ENCODE assay signal across 20 cellular contexts in the genomic region with DNA sequence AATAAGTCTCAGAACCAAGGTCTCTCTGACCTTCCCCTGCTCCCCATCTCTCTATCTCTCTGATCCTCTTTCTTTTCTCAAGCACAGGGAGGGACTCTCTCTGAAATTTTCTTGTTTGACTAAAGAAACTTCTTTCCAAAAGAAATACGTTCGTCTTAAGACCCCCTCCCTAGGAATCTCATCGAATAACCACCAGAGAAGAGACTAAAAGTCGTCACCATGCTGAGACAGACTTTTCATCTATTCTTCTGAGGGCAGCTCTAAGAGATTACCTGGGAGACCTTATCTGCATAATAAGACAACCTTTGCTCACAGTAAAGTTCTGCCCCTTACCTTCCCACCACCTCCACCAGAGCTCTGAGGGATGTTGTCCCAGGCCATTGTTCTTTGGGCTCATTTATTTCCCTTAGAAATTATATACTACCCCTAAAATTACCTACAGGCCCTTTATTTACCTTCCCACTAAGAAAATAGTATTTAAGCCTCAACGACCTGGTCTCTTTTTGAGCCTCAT.
A peak's percentile ranks its signal among the peaks of the same experiment; 100 is the strongest.
DNase-seq lines count a peak whose midpoint lies in the region; ATAC-seq, FAIRE-seq and TF ChIP-seq lines count a peak whose summit lies in the region.
"Had no signal": no experiment of that assay in that cellular context is flagged by ENCODE, and none has a peak within 500 bp of the region (broad histone marks: within the 10 kb centered on the region; RNA-seq: fewer than 3 reads in every experiment).

No MANE protein-coding gene starts in this region.

- H4K20me1 ChIP-seq in HepG2 (ENCODE audit: insufficient read depth, low read length), result no peaks in the 10 kb centered on the region; the same call in 1 of the 2 replicates
- H4K20me1 ChIP-seq in H1 (replicated peaks in 1 of 2; ENCODE audit: control insufficient read depth in 1 of 2, insufficient read depth in 2 of 2, low read length in 2 of 2), result no peaks in the 10 kb centered on the region

- H3K18ac ChIP-seq in H1 (ENCODE audit: extremely low read depth, low read length), result no peak overlapping the region

- H2AK5ac ChIP-seq in H1 (ENCODE audit: low read depth, low read length), result no peak overlapping the region

- FAIRE-seq in HepG2 (lab: Jason Lieb, UNC) (no peak), H1 (lab: Jason Lieb, UNC) (peak; percentile 28)
- FAIRE-seq: A549, D721Med, G401.6, GM12891 had no signal

- H4K5ac ChIP-seq in H1 (ENCODE audit: insufficient read length, low read depth, low read length), result no peak overlapping the region

- no peak overlapping the region for H3K4ac ChIP-seq in H1 (replicated peaks; ENCODE audit: insufficient read length, low read depth, low read length)

- H4K8ac ChIP-seq in H1 (ENCODE audit: extremely low read depth, insufficient read depth, low read length), result no peak overlapping the region

- no peaks in the 10 kb centered on the region; the same call in 1 of the 2 replicates for H3K23me2 ChIP-seq in H1 (ENCODE audit: low read depth, low read length)

- H3K79me2 ChIP-seq in HepG2 (ENCODE audit: insufficient read depth, low read length) (no peaks in the 10 kb centered on the region), H1 (ENCODE audit: control insufficient read depth in 1 of 2, insufficient read depth in 2 of 2, low read length in 2 of 2) (no peaks in the 10 kb centered on the region)

- in situ Hi-C loops in HepG2 (cut with HindIII; ENCODE audit: extremely low pct_ligation_motif_present, low pct_unique_long_range_greater_than_20kb), result loop anchor here (25.0 kb wide), 1 partner anchor 381 kb away; no protein-coding TSS in a partner anchor

- 0 out of 2 replicates have a peak, but pooled peaks cover 4% of the 10 kb centered on the region for H3K9me3 ChIP-seq in HepG2 (ENCODE audit: low read length)
- H3K9me3 ChIP-seq in right lobe of liver, result no peaks in the 10 kb centered on the region
- peaks cover 8% of the 10 kb centered on the region; the same call in 1 of the 2 replicates for H3K9me3 ChIP-seq in NT2/D1 (ENCODE audit: insufficient read depth, low read length)
- H3K9me3 ChIP-seq in H1 (ENCODE audit: insufficient read depth in 2 of 2, low read depth in 1 of 2, low read length in 1 of 2), result no peaks in the 10 kb centered on the region
- H3K9me3 ChIP-seq: A549, Caco-2 had no signal

- no peak for TF ChIP-seq POLR2A in HepG2 (IDR thresholded peaks at IDR 0.05; ENCODE audit: insufficient read depth in 1 of 2, low read depth in 2 of 2, low read length in 2 of 2)
- no peak for TF ChIP-seq POLR2A in right lobe of liver (IDR thresholded peaks at IDR 0.05)
- no peak for TF ChIP-seq POLR2A in H1 (IDR thresholded peaks at IDR 0.05; ENCODE audit: control extremely low read depth in 1 of 2, low read depth in 2 of 2, low read length in 2 of 2)

- TF ChIP-seq EP300 in HepG2 (IDR thresholded peaks at IDR 0.05; ENCODE audit: low read depth in 2 of 2, low read length in 2 of 2) (no peak), HepG2 (CRISPR knock-in tag; IDR thresholded peaks at IDR 0.05; ENCODE audit: borderline replicate concordance) (no peak), H1 (IDR thresholded peaks at IDR 0.05; ENCODE audit: borderline replicate concordance in 1 of 2, low read depth in 2 of 2, low read length in 2 of 2) (no peak)

- CTCF ChIA-PET in HepG2 (lab: Yijun Ruan, JAX; ENCODE audit: low intra/inter-chr PET ratio, low total read pairs), result no interaction called here
- CTCF ChIA-PET in H1 (lab: Charles Lee; ENCODE audit: partially characterized antibody), result no interaction called here

- H3K4me3 ChIP-seq in HepG2 (replicated peaks in 1 of 3; ENCODE audit: insufficient read depth in 1 of 3, low read depth in 2 of 3, low read length in 3 of 3) (no peak overlapping the region), right lobe of liver (no peak overlapping the region), NT2/D1 (ENCODE audit: insufficient read length, low read depth) (no peak overlapping the region), H1 (ENCODE audit: extremely low read depth in 1 of 4, insufficient read depth in 2 of 4, low read depth in 3 of 4, low read length in 4 of 4) (no peak overlapping the region), foreskin fibroblast (ENCODE audit: low read depth in 1 of 2, low read length in 2 of 2) (no peak overlapping the region)
- H3K4me3 ChIP-seq: A549; BLaER1 treated with 17β-estradiol and CSF1 and Interleukin-3, amounts not matched to agents 10 nM and 100 nM had no signal

- POLR2A ChIA-PET in HepG2 (lab: Yijun Ruan, JAX) (no interaction called here), H1 (lab: Charles Lee; ENCODE audit: partially characterized antibody) (no interaction called here)

- no peak overlapping the region for H3K4me2 ChIP-seq in HepG2 (ENCODE audit: low read depth, low read length)
- H3K4me2 ChIP-seq in H1 (ENCODE audit: insufficient read depth in 1 of 2, low read depth in 2 of 2, low read length in 2 of 2), result no peak overlapping the region
- H3K4me2 ChIP-seq: A549; BLaER1 treated with 17β-estradiol and CSF1 and Interleukin-3, amounts not matched to agents 10 nM and 100 nM had no signal

- no peak overlapping the region for H2BK120ac ChIP-seq in H1 (replicated peaks; ENCODE audit: low read depth, low read length)

- no peak overlapping the region for H3K23ac ChIP-seq in H1 (ENCODE audit: insufficient read length)

- ATAC-seq in HepG2 (no peak), right lobe of liver (no peak)
- ATAC-seq: A549; CD8-positive, alpha-beta T cell had no signal

- DNase-seq in HepG2 (ENCODE audit: low spot score) (no peak), right lobe of liver (no peak), NT2/D1 (ENCODE audit: low read depth, low spot score) (peak; percentile 50), H1 (ENCODE audit: low read depth in 1 of 2, low spot score in 2 of 2) (no peak), NCI-H2196 treated with DMSO at 0.1 percent for 48 hours (lab: John Stamatoyannopoulos, UW; ENCODE audit: unreplicated experiment) (no peak), foreskin fibroblast (no peak)
- DNase-seq: AML-193; Caco-2; Calu3; CD4-positive, alpha-beta T cell; CD8-positive, alpha-beta T cell; DMS79 treated with DMSO at 0.1 percent for 48 hours; GF-D8 had no signal

- H3K27ac ChIP-seq in HepG2 (ENCODE audit: extremely low read length, insufficient read depth, low read length) (no peak overlapping the region), right lobe of liver (no peak overlapping the region), H1 (ENCODE audit: low read depth, low read length) (no peak overlapping the region)
- H3K27ac ChIP-seq: 22Rv1; A549; BLaER1 treated with 17β-estradiol and CSF1 and Interleukin-3, amounts not matched to agents 10 nM and 100 nM; C4-2B had no signal

- no peak overlapping the region for H2BK5ac ChIP-seq in H1 (ENCODE audit: low read depth, low read length)

- no peaks in the 10 kb centered on the region for H3K36me3 ChIP-seq in HepG2 (replicated peaks in 1 of 2; ENCODE audit: control insufficient read depth in 1 of 2, insufficient read depth in 2 of 2, low read length in 2 of 2)
- no peaks in the 10 kb centered on the region for H3K36me3 ChIP-seq in right lobe of liver
- no peaks in the 10 kb centered on the region for H3K36me3 ChIP-seq in NT2/D1 (ENCODE audit: insufficient read depth, insufficient read length, low read length)
- no peaks in the 10 kb centered on the region for H3K36me3 ChIP-seq in H1 (ENCODE audit: control insufficient read depth in 2 of 4, insufficient read depth in 4 of 4, low read length in 3 of 4)
- H3K36me3 ChIP-seq: BLaER1 treated with 17β-estradiol and CSF1 and Interleukin-3, amounts not matched to agents 10 nM and 100 nM had no signal

- H4K91ac ChIP-seq in H1 (replicated peaks; ENCODE audit: insufficient read length, low read length), result no peak overlapping the region

- no peak overlapping the region for H2AFZ ChIP-seq in HepG2 (ENCODE audit: low read length)
- H2AFZ ChIP-seq in H1 (ENCODE audit: low read length), result no peak overlapping the region

- H3K56ac ChIP-seq in H1 (replicated peaks; ENCODE audit: insufficient read length, low read depth, low read length), result no peak overlapping the region

- H3K4me1 ChIP-seq in HepG2 (ENCODE audit: insufficient read depth, low read length), result no peaks in the 10 kb centered on the region
- no peaks in the 10 kb centered on the region for H3K4me1 ChIP-seq in right lobe of liver
- H3K4me1 ChIP-seq in NT2/D1 (ENCODE audit: insufficient read depth, insufficient read length), result no peaks in the 10 kb centered on the region
- H3K4me1 ChIP-seq in H1 (replicated peaks in 1 of 4; ENCODE audit: control insufficient read depth in 3 of 4, insufficient read depth in 4 of 4, low read length in 3 of 4), result peaks cover 0 to 7% (median 3%) of the 10 kb centered on the region in 4 experiments; a peak in 2 of 7 replicates
- H3K4me1 ChIP-seq: A549, Caco-2 had no signal

- H2BK12ac ChIP-seq in H1 (ENCODE audit: low read depth, low read length), result no peak overlapping the region

- intact Hi-C loops in HepG2 (cut with micrococcal nuclease; ENCODE audit: unreplicated experiment) (no loop called here), right lobe of liver (cut with DNase I) (loop anchor here in 1 of 2 donors (10.0 kb wide), 1 partner anchor 373 kb away; no protein-coding TSS in a partner anchor)

- TF ChIP-seq RAD21 in HepG2 (CRISPR knock-in tag; IDR thresholded peaks at IDR 0.05) (no peak), H1 (IDR thresholded peaks at IDR 0.05 in 1 of 2, conservative IDR thresholded peaks at IDR 0.05 in 1 of 2; ENCODE audit: low read depth in 2 of 2, low read length in 2 of 2) (no peak)

- no peak overlapping the region for H2BK20ac ChIP-seq in H1 (ENCODE audit: low read length)

- no peak for TF ChIP-seq CTCF in HepG2 (CRISPR knock-in tag; IDR thresholded peaks at IDR 0.05)
- TF ChIP-seq CTCF in right lobe of liver (IDR thresholded peaks at IDR 0.05), result no peak
- TF ChIP-seq CTCF in H1 (IDR thresholded peaks at IDR 0.05; ENCODE audit: control extremely low read depth in 1 of 3, insufficient read depth in 1 of 3, low read depth in 1 of 3, low read length in 3 of 3), result no peak
- TF ChIP-seq CTCF in foreskin fibroblast (IDR thresholded peaks at IDR 0.05; ENCODE audit: low read depth, low read length), result no peak

- BruUV-seq in HepG2 (replicated peaks; lab: Mats Ljungman, UMichigan), result no TSS peak

- H3K14ac ChIP-seq in H1 (ENCODE audit: insufficient read length), result no peak overlapping the region

- H3K9ac ChIP-seq in HepG2 (ENCODE audit: insufficient read depth, low read depth, low read length) (no peak overlapping the region), NT2/D1 (ENCODE audit: insufficient read length, low read depth) (no peak overlapping the region), H1 (replicated peaks in 1 of 4; ENCODE audit: extremely low read depth in 1 of 4, low read depth in 3 of 4, low read length in 3 of 4) (no peak overlapping the region)
- H3K9ac ChIP-seq: BLaER1 treated with 17β-estradiol and CSF1 and Interleukin-3, amounts not matched to agents 10 nM and 100 nM had no signal

- H3K27me3 ChIP-seq in HepG2 (ENCODE audit: control insufficient read depth in 1 of 2, insufficient read depth in 2 of 2, low read length in 2 of 2) (peaks cover 0 to 8% of the 10 kb centered on the region in 2 experiments; a peak in 2 of 5 replicates), right lobe of liver (no peaks in the 10 kb centered on the region), NT2/D1 (ENCODE audit: insufficient read depth, insufficient read length) (no peaks in the 10 kb centered on the region), H1 (replicated peaks in 1 of 4; ENCODE audit: control insufficient read depth in 3 of 4, extremely low read depth in 1 of 4, insufficient read depth in 3 of 4, low read length in 3 of 4) (no peaks in the 10 kb centered on the region)
- H3K27me3 ChIP-seq: BLaER1 treated with 17β-estradiol and CSF1 and Interleukin-3, amounts not matched to agents 10 nM and 100 nM had no signal

- no peak overlapping the region for H2BK15ac ChIP-seq in H1 (ENCODE audit: low read length)

- WGBS in HepG2 (ENCODE audit: low lambda C conversion rate), result 13% methylated on average over 5 of the region's 5 CpGs
- WGBS in right lobe of liver (ENCODE audit: insufficient coverage, low coverage, low lambda C conversion rate, missing lambda C conversion rate), result 32% methylated on average over 5 of the region's 5 CpGs
- WGBS in H1 (ENCODE audit: extremely low coverage in 1 of 2, insufficient coverage in 1 of 2, insufficient read length in 1 of 2, insufficient replicate concordance in 2 of 2, low coverage in 1 of 2, low lambda C conversion rate in 2 of 2, missing lambda C conversion rate in 1 of 2), 2 experiments, result 59% methylated on average over 5 of the region's 5 CpGs; no CpG with 5 or more reads in 1 of the 2 experiments

- H3K79me1 ChIP-seq in H1 (ENCODE audit: low read depth, low read length), result 0 out of 2 replicates have a peak, but pooled peaks cover 2% of the 10 kb centered on the region
